Comparison of ENCODE assay signal across 19 cellular contexts in the genomic region with DNA sequence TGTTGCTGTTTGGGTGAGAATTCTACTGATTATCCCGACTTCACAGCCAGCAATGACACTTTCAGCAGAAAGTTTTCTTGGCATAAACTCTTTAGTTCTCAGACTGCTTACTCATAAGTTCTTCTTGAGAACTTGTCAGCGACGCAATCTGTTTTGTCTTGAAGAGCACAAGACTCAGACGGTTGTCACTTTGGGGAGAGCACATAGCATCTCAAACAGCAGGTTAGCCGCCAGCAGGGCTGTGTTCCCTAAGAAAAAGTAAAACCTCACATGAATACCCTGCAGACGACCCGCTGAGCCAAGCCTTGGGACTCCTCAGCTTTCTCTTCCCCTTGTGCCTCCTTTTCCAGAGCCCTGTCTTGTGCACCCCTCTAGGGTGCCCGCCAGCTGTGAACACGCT. TPM values are rescaled to one million over a fixed set of nuclear protein-coding genes. Genes with fewer than 3 reads are reported as not detected.
DNase-seq lines count a peak whose midpoint lies in the region; ATAC-seq and TF ChIP-seq lines count a peak whose summit lies in the region.
"Had no signal": no experiment of that assay in that cellular context is flagged by ENCODE, and none has a peak within 500 bp of the region (broad histone marks: within the 10 kb centered on the region; RNA-seq: fewer than 3 reads in every experiment).

No MANE protein-coding gene starts in this region.

- no peak for DNase-seq in activated T-cell treated with anti-CD3 and anti-CD28 coated beads, Interleukin-2, amount 50 U/mL, for 24 hours
- no peak for DNase-seq in activated T-cell treated with anti-CD3 and anti-CD28 coated beads, Interleukin-2, amount 50 U/mL, for 48 hours
- DNase-seq in memory B cell (ENCODE audit: low spot score in 2 of 2) (no peak), HT-29 (ENCODE audit: low spot score) (no peak)
- no peak for DNase-seq in stimulated activated naive B cell treated with anti-CD40 and anti-IgM and Interleukin-4, amounts not matched to agents 10 μg/mL and 1 μg/mL and 100 μg/mL, for 72 hours
- DNase-seq: 8988T; activated CD4-positive, alpha-beta T cell treated with anti-CD3 and anti-CD28 coated beads for 1 hour; activated naive CD4-positive, alpha-beta T cell treated with anti-CD3 and anti-CD28 coated beads, Interleukin-2, amount 10 ng/mL, durations not matched to agents 7 days and 5 days; KG1; NCI-H1436; NCI-H226; NK-92 treated with Interleukin-12 subunit alpha and Interleukin-12 subunit beta, amount 100 ng/mL, for 24 hours; occipital lobe; small intestine; T-helper 17 cell had no signal

- no peaks in the 10 kb centered on the region for H3K9me3 Mint-ChIP-seq in activated T-cell treated with anti-CD3 and anti-CD28 coated beads, Interleukin-2, amount 50 U/mL, for 24 hours
- H3K9me3 Mint-ChIP-seq in brain (no peaks in the 10 kb centered on the region), memory B cell (no peaks in the 10 kb centered on the region)
- H3K9me3 Mint-ChIP-seq in stimulated activated naive B cell treated with anti-CD40 and anti-IgM and Interleukin-4, amounts not matched to agents 10 μg/mL and 1 μg/mL and 100 μg/mL, for 72 hours = no peaks in the 10 kb centered on the region
- H3K9me3 Mint-ChIP-seq: activated naive CD4-positive, alpha-beta T cell treated with anti-CD3 and anti-CD28 coated beads, Interleukin-2, amount 10 ng/mL, durations not matched to agents 7 days and 5 days; type B pancreatic cell had no signal

- TF ChIP-seq CTCF in brain (conservative IDR thresholded peaks at IDR 0.05) = no peak

- no peaks in the 10 kb centered on the region for H3K27me3 Mint-ChIP-seq in activated T-cell treated with anti-CD3 and anti-CD28 coated beads, Interleukin-2, amount 50 U/mL, for 24 hours
- no peaks in the 10 kb centered on the region for H3K27me3 Mint-ChIP-seq in brain
- H3K27me3 Mint-ChIP-seq in memory B cell = no peaks in the 10 kb centered on the region
- no peaks in the 10 kb centered on the region for H3K27me3 Mint-ChIP-seq in stimulated activated naive B cell treated with anti-CD40 and anti-IgM and Interleukin-4, amounts not matched to agents 10 μg/mL and 1 μg/mL and 100 μg/mL, for 72 hours
- H3K27me3 Mint-ChIP-seq: activated naive CD4-positive, alpha-beta T cell treated with anti-CD3 and anti-CD28 coated beads, Interleukin-2, amount 10 ng/mL, durations not matched to agents 7 days and 5 days; T-helper 17 cell; type B pancreatic cell had no signal

- H3K27ac Mint-ChIP-seq in activated T-cell treated with anti-CD3 and anti-CD28 coated beads, Interleukin-2, amount 50 U/mL, for 24 hours = peak overlapping the region; percentile 0
- peak overlapping the region in 4 of 5 experiments; percentile 38 to 72 (median 50) for H3K27ac Mint-ChIP-seq in brain
- peak overlapping the region; percentile 63 for H3K27ac Mint-ChIP-seq in memory B cell
- H3K27ac Mint-ChIP-seq in stimulated activated naive B cell treated with anti-CD40 and anti-IgM and Interleukin-4, amounts not matched to agents 10 μg/mL and 1 μg/mL and 100 μg/mL, for 72 hours = peak overlapping the region; percentile 76
- H3K27ac Mint-ChIP-seq: activated naive CD4-positive, alpha-beta T cell treated with anti-CD3 and anti-CD28 coated beads, Interleukin-2, amount 10 ng/mL, durations not matched to agents 7 days and 5 days; type B pancreatic cell had no signal

- H3K4me3 Mint-ChIP-seq in activated T-cell treated with anti-CD3 and anti-CD28 coated beads, Interleukin-2, amount 50 U/mL, for 24 hours = no peak overlapping the region
- peak overlapping the region in 1 of 5 experiments; percentile 34 for H3K4me3 Mint-ChIP-seq in brain
- no peak overlapping the region for H3K4me3 Mint-ChIP-seq in memory B cell
- peak overlapping the region in 1 of 2 donors; percentile 25 for H3K4me3 Mint-ChIP-seq in stimulated activated naive B cell treated with anti-CD40 and anti-IgM and Interleukin-4, amounts not matched to agents 10 μg/mL and 1 μg/mL and 100 μg/mL, for 72 hours
- H3K4me3 Mint-ChIP-seq: activated naive CD4-positive, alpha-beta T cell treated with anti-CD3 and anti-CD28 coated beads, Interleukin-2, amount 10 ng/mL, durations not matched to agents 7 days and 5 days; T-helper 17 cell; type B pancreatic cell had no signal

- peaks cover 81% of the 10 kb centered on the region for H3K36me3 Mint-ChIP-seq in activated T-cell treated with anti-CD3 and anti-CD28 coated beads, Interleukin-2, amount 50 U/mL, for 24 hours (ENCODE audit: low read depth)
- H3K36me3 Mint-ChIP-seq in brain (peaks cover 26% of the 10 kb centered on the region), memory B cell (peaks cover 13% of the 10 kb centered on the region)
- H3K36me3 Mint-ChIP-seq in stimulated activated naive B cell treated with anti-CD40 and anti-IgM and Interleukin-4, amounts not matched to agents 10 μg/mL and 1 μg/mL and 100 μg/mL, for 72 hours = peaks cover 16 to 32% of the 10 kb centered on the region in 2 donors

- H3K4me1 Mint-ChIP-seq in activated T-cell treated with anti-CD3 and anti-CD28 coated beads, Interleukin-2, amount 50 U/mL, for 24 hours (ENCODE audit: low read depth) = peaks cover 12% of the 10 kb centered on the region
- H3K4me1 Mint-ChIP-seq in brain = peaks cover 7% of the 10 kb centered on the region
- H3K4me1 Mint-ChIP-seq in memory B cell = peaks cover 20% of the 10 kb centered on the region
- H3K4me1 Mint-ChIP-seq in stimulated activated naive B cell treated with anti-CD40 and anti-IgM and Interleukin-4, amounts not matched to agents 10 μg/mL and 1 μg/mL and 100 μg/mL, for 72 hours = peaks cover 16 to 32% of the 10 kb centered on the region in 2 donors

- no peak for ATAC-seq in memory B cell (ENCODE audit: low read depth)
- no peak for ATAC-seq in stimulated activated naive B cell treated with anti-CD40 and anti-IgM and Interleukin-4, amounts not matched to agents 10 μg/mL and 1 μg/mL and 100 μg/mL, for 72 hours (replicated peaks)
- ATAC-seq in HG03460 (IDR thresholded peaks at IDR 0.05; ENCODE audit: unreplicated experiment) = no peak
- ATAC-seq in GM21737 (IDR thresholded peaks at IDR 0.05; ENCODE audit: unreplicated experiment) = no peak
- ATAC-seq: T-helper 17 cell had no signal

RNA-seq across cellular contexts. Expression of a gene that starts 11.4 kb away (rescaled TPM):
- 0.61 TPM for polyA plus RNA-seq in brain (ENCODE audit: insufficient read depth, low read depth, low replicate concordance)
- total RNA-seq in HT-29 (2014; rRNA removed; shearing (Covaris generic)) = 52.1 and 62.5 TPM in 2 replicates

RNA-seq across cellular contexts. Expression of a gene that starts 43.8 kb away (rescaled TPM):
- 5.4 TPM for polyA plus RNA-seq in brain (ENCODE audit: insufficient read depth, low read depth, low replicate concordance)
- total RNA-seq in HT-29 (2014; rRNA removed; shearing (Covaris generic)) = 18.7 and 31.1 TPM in 2 replicates

RNA-seq across cellular contexts. Expression of a gene that starts 46.8 kb away (rescaled TPM):
- 6.0 TPM for polyA plus RNA-seq in brain (ENCODE audit: insufficient read depth, low read depth, low replicate concordance)
- 4.8 and 9.3 TPM in 2 replicates for total RNA-seq in HT-29 (2014; rRNA removed; shearing (Covaris generic))

RNA-seq across cellular contexts. Expression of a gene that starts 49.5 kb away (rescaled TPM):
- polyA plus RNA-seq in brain (ENCODE audit: insufficient read depth, low read depth, low replicate concordance) = 17.1 TPM
- 15.7 and 18.0 TPM in 2 replicates for total RNA-seq in HT-29 (2014; rRNA removed; shearing (Covaris generic))

Comparison
In these comparisons a context has a peak if more than half of its experiments do, and no peak if none do; other contexts are left out.
1. H3K27ac Mint-ChIP-seq: peak in every context shown above with its lines; median percentile 76 in stimulated activated naive B cell treated with anti-CD40 and anti-IgM and Interleukin-4, amounts not matched to agents 10 μg/mL and 1 μg/mL and 100 μg/mL, for 72 hours; 63 in memory B cell; 50 in brain; 0 in activated T-cell treated with anti-CD3 and anti-CD28 coated beads, Interleukin-2, amount 50 U/mL, for 24 hours.